8 cellular contexts compared by ENCODE assay signal in genomic region chr11:112175596-112175947, GRCh38. TPM values are rescaled to one million over a fixed set of nuclear protein-coding genes. Genes with fewer than 3 reads are reported as not detected.
DNase-seq lines count a peak whose midpoint lies in the region; ATAC-seq, FAIRE-seq and TF ChIP-seq lines count a peak whose summit lies in the region.

No MANE protein-coding gene starts in this region.

- peak overlapping the region; percentile 27 for H3K27ac Mint-ChIP-seq in stimulated activated effector memory CD8-positive, alpha-beta T cell treated with anti-CD3 and anti-CD28 coated beads, Interleukin-12 subunit alpha, Interleukin-12 subunit beta, amount 100 ng/mL, for 72 hours

- H4K20me1 ChIP-seq in IMR-90 (ENCODE audit: insufficient read depth, low read length), result no peaks in the 10 kb centered on the region
- peaks cover 3% of the 10 kb centered on the region; the same call in 1 of the 2 replicates for H4K20me1 ChIP-seq in K562 (replicated peaks; ENCODE audit: control insufficient read depth, insufficient read depth, low read length)

- H3K9me1 ChIP-seq in IMR-90 (ENCODE audit: insufficient read depth, low read length), result no peaks in the 10 kb centered on the region
- no peaks in the 10 kb centered on the region for H3K9me1 ChIP-seq in K562 (ENCODE audit: control insufficient read depth, insufficient read depth, low read length)

- intact Hi-C loops in IMR-90 (cut with micrococcal nuclease) (loop anchor here (1.0 to 5.0 kb wide), 4 partner anchors 37 to 101 kb away; partner anchors contain the start of genes NKAPD1, PIH1D2, SDHD and TIMM8B), K562 (cut with micrococcal nuclease) (loop anchor here (1.0 to 2.0 kb wide), 2 partner anchors 62 to 297 kb away; partner anchors contain the start of genes CFAP68 and FDXACB1)

- H2AFZ ChIP-seq in IMR-90 (replicated peaks; ENCODE audit: low read length, poor library complexity), result peak overlapping the region; percentile 81
- peak overlapping the region; percentile 77 for H2AFZ ChIP-seq in K562 (ENCODE audit: low read depth, low read length)

- no TSS peak for BruUV-seq in IMR-90 (replicated peaks; lab: Mats Ljungman, UMichigan)
- BruUV-seq in K562 (replicated peaks; lab: Mats Ljungman, UMichigan), result no TSS peak

- CTCF ChIA-PET in IMR-90 (lab: Yijun Ruan, JAX), result interaction anchor here (0.6 to 1.4 kb wide), 8 partner anchors 13 to 79 kb away, joined by 3 to 13 read pairs (median 4); no protein-coding TSS in a partner anchor
- CTCF ChIA-PET in K562 (lab: Yijun Ruan, JAX; ENCODE audit: low intra/inter-chr PET ratio), result interaction anchor here (0.6 to 1.3 kb wide), 3 partner anchors 13 to 277 kb away, joined by 3 to 4 read pairs (median 3); no protein-coding TSS in a partner anchor

- POLR2A ChIA-PET in IMR-90 (lab: Charles Lee; ENCODE audit: unreplicated experiment) (no interaction called here), K562 (lab: Yijun Ruan, JAX) (interaction anchor here (0.7 to 1.3 kb wide), 2 partner anchors 11 to 22 kb away, joined by 3 read pairs; partner anchors contain the start of gene IL18)

- no peak for TF ChIP-seq RAD21 in IMR-90 (IDR thresholded peaks at IDR 0.05; ENCODE audit: low read length)
- TF ChIP-seq RAD21 in K562 (CRISPR knock-in tag; conservative IDR thresholded peaks at IDR 0.05 in 1 of 2, IDR thresholded peaks at IDR 0.05 in 1 of 2), result no peak

- no peak overlapping the region for H3K4ac ChIP-seq in IMR-90 (ENCODE audit: low read depth, low read length)

- no peak overlapping the region for H3K56ac ChIP-seq in IMR-90 (ENCODE audit: extremely low read depth, insufficient read depth, low read length)

- H2BK15ac ChIP-seq in IMR-90 (ENCODE audit: low read depth, low read length), result no peak overlapping the region; the same call in 2 of the 3 replicates

- H3K36me3 Mint-ChIP-seq in stimulated activated effector memory CD8-positive, alpha-beta T cell treated with anti-CD3 and anti-CD28 coated beads, Interleukin-12 subunit alpha, Interleukin-12 subunit beta, amount 100 ng/mL, for 72 hours, result no peaks in the 10 kb centered on the region

- H3K36me3 ChIP-seq in IMR-90 (ENCODE audit: control insufficient read depth, insufficient read depth, low read length) (no peaks in the 10 kb centered on the region), K562 (ENCODE audit: control insufficient read depth, insufficient read depth, low read length) (no peaks in the 10 kb centered on the region), H7 (replicated peaks; ENCODE audit: control insufficient read depth, insufficient read depth, low read length) (no peaks in the 10 kb centered on the region)

- no peak overlapping the region for H2AK9ac ChIP-seq in IMR-90 (replicated peaks; ENCODE audit: low read depth, low read length, poor library complexity)

- no peaks in the 10 kb centered on the region for H3K9me3 Mint-ChIP-seq in stimulated activated effector memory CD8-positive, alpha-beta T cell treated with anti-CD3 and anti-CD28 coated beads, Interleukin-12 subunit alpha, Interleukin-12 subunit beta, amount 100 ng/mL, for 72 hours

- no CpG with 5 or more reads among the region's 4 CpGs for WGBS in IMR-90 (ENCODE audit: extremely low coverage in 2 of 2, insufficient read length in 1 of 2), 2 experiments
- WGBS in K562 (ENCODE audit: insufficient coverage, low coverage, missing lambda C conversion rate), result 4% methylated on average over 4 of the region's 4 CpGs

- no peak overlapping the region for H3K18ac ChIP-seq in IMR-90 (ENCODE audit: low read depth, low read length)

- peak; percentile 38 for ATAC-seq in IMR-90 (ENCODE audit: low read depth)
- ATAC-seq in K562, result peak; percentile 25
- no peak for ATAC-seq in stimulated activated effector memory CD8-positive, alpha-beta T cell treated with anti-CD3 and anti-CD28 coated beads, Interleukin-12 subunit alpha, Interleukin-12 subunit beta, amount 100 ng/mL, for 72 hours
- no peak for ATAC-seq in HG02970 (IDR thresholded peaks at IDR 0.05; ENCODE audit: low FRiP score, unreplicated experiment)

- no peak overlapping the region for H4K91ac ChIP-seq in IMR-90 (ENCODE audit: insufficient read depth, low read depth, low read length)

- in situ Hi-C loops in IMR-90 (cut with MboI; ENCODE audit: low sequenced_read_pairs), result no loop called here
- in situ Hi-C loops in K562 (cut with MboI), result no loop called here

- H3K27me3 ChIP-seq in IMR-90 (ENCODE audit: control insufficient read depth, insufficient read depth, low read length), result peaks cover 3% of the 10 kb centered on the region; the same call in 1 of the 2 replicates
- peaks cover 0 to 8% of the 10 kb centered on the region in 2 experiments; a peak in 2 of 5 replicates for H3K27me3 ChIP-seq in K562 (ENCODE audit: control insufficient read depth in 2 of 2, insufficient read depth in 2 of 2, low read length in 2 of 2)
- no peaks in the 10 kb centered on the region for H3K27me3 ChIP-seq in layer of hippocampus (ENCODE audit: control insufficient read depth, insufficient read depth, low read length)
- H3K27me3 ChIP-seq in H7 (ENCODE audit: control insufficient read depth, insufficient read depth, low read length), result no peaks in the 10 kb centered on the region

- H4K8ac ChIP-seq in IMR-90 (ENCODE audit: low read depth in 2 of 2, low read length in 2 of 2), result 0 out of 4 replicates have a peak overlapping the region, but pooled peaks of 1 of the 2 experiments have one; percentile 7

- peaks cover 19% of the 10 kb centered on the region for H3K4me1 Mint-ChIP-seq in stimulated activated effector memory CD8-positive, alpha-beta T cell treated with anti-CD3 and anti-CD28 coated beads, Interleukin-12 subunit alpha, Interleukin-12 subunit beta, amount 100 ng/mL, for 72 hours

- H2BK5ac ChIP-seq in IMR-90 (ENCODE audit: low read depth, low read length, poor library complexity, severe bottlenecking), result no peak overlapping the region

- H3K4me3 ChIP-seq in IMR-90 (ENCODE audit: insufficient read depth, low read depth, low read length) (peak overlapping the region; percentile 37; the same call in 1 of the 2 replicates), K562 (no peak overlapping the region), H7 (ENCODE audit: insufficient read depth, low read depth, low read length) (no peak overlapping the region)

- no peak for TF ChIP-seq EP300 in K562 (IDR thresholded peaks at IDR 0.05; ENCODE audit: low read length)

- DNase-seq in IMR-90 (no peak), K562 (ENCODE audit: extremely low read depth in 1 of 4, low spot score in 3 of 4) (no peak), DMS114 treated with DMSO at 0.1 percent for 48 hours (lab: John Stamatoyannopoulos, UW; ENCODE audit: unreplicated experiment) (no peak), SW 1271 (lab: John Stamatoyannopoulos, UW) (no peak), H7 (no peak)
- no peak for DNase-seq in stimulated activated effector memory CD8-positive, alpha-beta T cell treated with anti-CD3 and anti-CD28 coated beads, Interleukin-12 subunit alpha, Interleukin-12 subunit beta, amount 100 ng/mL, for 72 hours (ENCODE audit: low spot score in 2 of 2)

- no peak overlapping the region for H3K23ac ChIP-seq in IMR-90 (ENCODE audit: low read depth, low read length)

- no peaks in the 10 kb centered on the region for H3K79me1 ChIP-seq in IMR-90 (ENCODE audit: low read depth in 1 of 2, low read length in 2 of 2)

- H4K5ac ChIP-seq in IMR-90 (ENCODE audit: low read depth, low read length), result no peak overlapping the region

- H3K4me2 ChIP-seq in IMR-90 (ENCODE audit: low read depth, low read length) (peak overlapping the region; percentile 93), K562 (ENCODE audit: insufficient read depth, low read length) (peak overlapping the region; percentile 68)

- H3K27ac ChIP-seq in IMR-90 (ENCODE audit: insufficient read depth, low read length) (no peak overlapping the region), K562 (ENCODE audit: extremely low read depth, low read depth, low read length) (no peak overlapping the region), layer of hippocampus (ENCODE audit: low read depth, low read length) (peak overlapping the region; percentile 82)

- TF ChIP-seq POLR2A in IMR-90 (IDR thresholded peaks at IDR 0.05; ENCODE audit: low read depth, low read length), result no peak
- TF ChIP-seq POLR2A in K562 (conservative IDR thresholded peaks at IDR 0.05), result no peak

- no peak overlapping the region for H2AK5ac ChIP-seq in IMR-90 (ENCODE audit: low read depth, low read length)

- H3K14ac ChIP-seq in IMR-90 (replicated peaks; ENCODE audit: low read depth, low read length), result no peak overlapping the region

- dilution Hi-C loops in IMR-90 (cut with HindIII; ENCODE audit: low sequenced_read_pairs, unreplicated experiment), result no loop called here

- TF ChIP-seq CTCF in IMR-90 (conservative IDR thresholded peaks at IDR 0.05; ENCODE audit: low read depth, low read length) (no peak), K562 (IDR thresholded peaks at IDR 0.05 in 2 of 3, conservative IDR thresholded peaks at IDR 0.05 in 1 of 3; ENCODE audit: insufficient read depth in 2 of 3, low read depth in 1 of 3, low read length in 3 of 3) (no peak)

- H2BK120ac ChIP-seq in IMR-90 (ENCODE audit: low read depth, low read length), result no peak overlapping the region

- no peaks in the 10 kb centered on the region for H3K79me2 ChIP-seq in K562 (ENCODE audit: control insufficient read depth, insufficient read depth, low read length)

- H3K4me1 ChIP-seq in IMR-90 (ENCODE audit: control insufficient read depth, insufficient read depth, low read length) (peaks cover 4% of the 10 kb centered on the region; the same call in 1 of the 2 replicates), K562 (replicated peaks in 1 of 2; ENCODE audit: control insufficient read depth in 2 of 2, insufficient read depth in 2 of 2, low read length in 2 of 2) (peaks cover 0 to 8% of the 10 kb centered on the region in 2 experiments; a peak in 2 of 5 replicates)

- H3K9me3 ChIP-seq in IMR-90 (ENCODE audit: control insufficient read depth, insufficient read depth, low read length), result no peaks in the 10 kb centered on the region
- H3K9me3 ChIP-seq in K562 (replicated peaks; ENCODE audit: control insufficient read depth, insufficient read depth, low read depth, low read length), result no peaks in the 10 kb centered on the region

- no peak for FAIRE-seq in K562 (lab: Jason Lieb, UNC)

- H2BK20ac ChIP-seq in IMR-90 (ENCODE audit: low read depth, low read length), result no peak overlapping the region

- H3K9ac ChIP-seq in IMR-90 (ENCODE audit: low read depth, low read length) (peak overlapping the region; percentile 18; the same call in 1 of the 2 replicates), K562 (ENCODE audit: insufficient read depth in 1 of 2, low read depth in 2 of 2, low read length in 2 of 2) (peak overlapping the region in 1 of 2 experiments; percentile 45; a peak in 1 of 4 replicates)

- H3K4me3 Mint-ChIP-seq in stimulated activated effector memory CD8-positive, alpha-beta T cell treated with anti-CD3 and anti-CD28 coated beads, Interleukin-12 subunit alpha, Interleukin-12 subunit beta, amount 100 ng/mL, for 72 hours, result peak overlapping the region; percentile 48

RNA-seq across cellular contexts. Expression of gene BCO2, which starts 0.3 kb away (rescaled TPM):
- total RNA-seq in IMR-90 (2012; rRNA removed) (0.18 and 0.83 TPM in 2 replicates), K562 (2014; rRNA removed) (0.69 TPM in 1 of 2 replicates, not detected in the other), K562 (2014; rRNA removed; fragmentation: Illumina TruSeq; extraction: Trizol) (0.54 and 1.0 TPM in 2 replicates), K562 (2015; rRNA removed; fragmentation: Illumina TruSeq; extraction: Trizol) (0.91 and 1.4 TPM in 2 replicates), K562 (2021) (0.42 and 0.60 TPM in 2 replicates)
- polyA plus RNA-seq in IMR-90 (2012; rRNA removed) (0.20 and 0.68 TPM in 2 replicates), K562 (2011; rRNA removed) (0.52 and 0.58 TPM in 2 replicates), K562 (2014; fragmentation: Illumina TruSeq; extraction: Trizol) (0.31 and 0.61 TPM in 2 replicates), K562 (2014; fragmentation: Nextera tagmentation; extraction: Ambion mirVana) (under 1 TPM; 0.21 to 0.24 TPM), K562 (2014; rRNA removed) (0.64 and 0.90 TPM in 2 replicates)
- 0.03 and 0.04 TPM in 2 replicates for polyA plus RNA-seq in IMR-90 (2012; cell fraction: cytosol; rRNA removed)
- polyA plus RNA-seq in IMR-90 (2012; cell fraction: nucleus; rRNA removed; ENCODE audit: low replicate concordance), result 0.32 and 4.6 TPM in 2 replicates
- total RNA-seq in K562 (2011; cell fraction: chromatin; rRNA removed; ENCODE audit: low replicate concordance), result 0.83 and 5.0 TPM in 2 replicates
- 0.17 and 1.4 TPM in 2 replicates for total RNA-seq in K562 (2011; cell fraction: nucleolus; rRNA removed)
- total RNA-seq in K562 (2011; cell fraction: nucleoplasm; rRNA removed), result 1.4 and 3.3 TPM in 2 replicates
- 0.09 and 0.15 TPM in 2 replicates for polyA plus RNA-seq in K562 (2011; cell fraction: cytosol; rRNA removed)
- 0.82 and 2.4 TPM in 2 replicates for polyA plus RNA-seq in K562 (2011; cell fraction: nucleus; rRNA removed)
- 0.18 and 1.1 TPM in 2 replicates for polyA plus RNA-seq in K562 (2012)
- 0.35 and 2.0 TPM in 2 replicates for polyA minus RNA-seq in K562 (2011; rRNA and poly(A)+ RNA removed)
- not detected in 2 replicates for polyA minus RNA-seq in K562 (2011; cell fraction: cytosol; rRNA and poly(A)+ RNA removed)
- polyA minus RNA-seq in K562 (2011; cell fraction: nucleus; rRNA and poly(A)+ RNA removed), result 0.40 and 1.3 TPM in 2 replicates
- 0.48 and 1.5 TPM in 2 replicates for total RNA-seq in H7 (2014; rRNA removed; shearing (Covaris generic))

RNA-seq across cellular contexts. Expression of gene TEX12, which starts 8.4 kb away (rescaled TPM):
- total RNA-seq in IMR-90 (2012; rRNA removed) (not detected in 2 replicates), K562 (2014; rRNA removed) (0.65 TPM in 1 of 2 replicates, not detected in the other), K562 (2014; rRNA removed; fragmentation: Illumina TruSeq; extraction: Trizol) (0.73 and 1.0 TPM in 2 replicates), K562 (2015; rRNA removed; fragmentation: Illumina TruSeq; extraction: Trizol) (0.45 and 0.91 TPM in 2 replicates), K562 (2021) (0.31 and 0.62 TPM in 2 replicates)
- polyA plus RNA-seq in IMR-90 (2012; rRNA removed) (0.12 TPM in 1 of 2 replicates, not detected in the other), K562 (2011; rRNA removed) (0.10 and 0.28 TPM in 2 replicates), K562 (2014; fragmentation: Illumina TruSeq; extraction: Trizol) (0.39 and 0.61 TPM in 2 replicates), K562 (2014; fragmentation: Nextera tagmentation; extraction: Ambion mirVana) (1 to 10 TPM; 1.4 to 2.3 TPM), K562 (2014; rRNA removed) (0.20 and 0.28 TPM in 2 replicates)
- polyA plus RNA-seq in IMR-90 (2012; cell fraction: cytosol; rRNA removed), result not detected in 2 replicates
- polyA plus RNA-seq in IMR-90 (2012; cell fraction: nucleus; rRNA removed; ENCODE audit: low replicate concordance), result 0.15 TPM in 1 of 2 replicates, not detected in the other
- total RNA-seq in K562 (2011; cell fraction: chromatin; rRNA removed; ENCODE audit: low replicate concordance), result 0.39 and 0.44 TPM in 2 replicates
- 0.53 TPM in 1 of 2 replicates, not detected in the other for total RNA-seq in K562 (2011; cell fraction: nucleolus; rRNA removed)
- total RNA-seq in K562 (2011; cell fraction: nucleoplasm; rRNA removed), result 0.37 TPM in 1 of 2 replicates, not detected in the other
- polyA plus RNA-seq in K562 (2011; cell fraction: cytosol; rRNA removed), result not detected in 2 replicates
- not detected in 2 replicates for polyA plus RNA-seq in K562 (2011; cell fraction: nucleus; rRNA removed)
- polyA plus RNA-seq in K562 (2012), result 0.17 TPM in 1 of 2 replicates, not detected in the other
- not detected in 2 replicates for polyA minus RNA-seq in K562 (2011; rRNA and poly(A)+ RNA removed)
- polyA minus RNA-seq in K562 (2011; cell fraction: cytosol; rRNA and poly(A)+ RNA removed), result not detected in 2 replicates
- not detected in 2 replicates for polyA minus RNA-seq in K562 (2011; cell fraction: nucleus; rRNA and poly(A)+ RNA removed)
- total RNA-seq in H7 (2014; rRNA removed; shearing (Covaris generic)), result 0.21 TPM in 1 of 2 replicates, not detected in the other

RNA-seq across cellular contexts. Expression of gene IL18, which starts 11.7 kb away (rescaled TPM):
- total RNA-seq in IMR-90 (2012; rRNA removed) (0.54 and 0.83 TPM in 2 replicates), K562 (2014; rRNA removed) (3.3 and 5.4 TPM in 2 replicates), K562 (2014; rRNA removed; fragmentation: Illumina TruSeq; extraction: Trizol) (7.9 and 9.0 TPM in 2 replicates), K562 (2015; rRNA removed; fragmentation: Illumina TruSeq; extraction: Trizol) (7.4 and 8.0 TPM in 2 replicates), K562 (2021) (3.5 and 6.0 TPM in 2 replicates)
- polyA plus RNA-seq in IMR-90 (2012; rRNA removed) (0.89 and 0.96 TPM in 2 replicates), K562 (2011; rRNA removed) (2.2 and 4.1 TPM in 2 replicates), K562 (2014; fragmentation: Illumina TruSeq; extraction: Trizol) (10.0 TPM in 2 replicates), K562 (2014; fragmentation: Nextera tagmentation; extraction: Ambion mirVana) (1 to 10 TPM; 5.9 to 6.1 TPM), K562 (2014; rRNA removed) (7.4 and 8.9 TPM in 2 replicates)
- polyA plus RNA-seq in IMR-90 (2012; cell fraction: cytosol; rRNA removed), result 0.12 and 0.20 TPM in 2 replicates
- 0.12 and 0.50 TPM in 2 replicates for polyA plus RNA-seq in IMR-90 (2012; cell fraction: nucleus; rRNA removed; ENCODE audit: low replicate concordance)
- 1.2 and 1.8 TPM in 2 replicates for total RNA-seq in K562 (2011; cell fraction: chromatin; rRNA removed; ENCODE audit: low replicate concordance)
- total RNA-seq in K562 (2011; cell fraction: nucleolus; rRNA removed), result not detected in 2 replicates
- total RNA-seq in K562 (2011; cell fraction: nucleoplasm; rRNA removed), result 0.95 and 2.7 TPM in 2 replicates
- polyA plus RNA-seq in K562 (2011; cell fraction: cytosol; rRNA removed), result 1.1 and 1.9 TPM in 2 replicates
- 0.62 and 1.1 TPM in 2 replicates for polyA plus RNA-seq in K562 (2011; cell fraction: nucleus; rRNA removed)
- polyA plus RNA-seq in K562 (2012), result 8.1 and 30.0 TPM in 2 replicates
- polyA minus RNA-seq in K562 (2011; rRNA and poly(A)+ RNA removed), result 1.2 and 1.6 TPM in 2 replicates
- not detected in 2 replicates for polyA minus RNA-seq in K562 (2011; cell fraction: cytosol; rRNA and poly(A)+ RNA removed)
- 0.81 and 1.1 TPM in 2 replicates for polyA minus RNA-seq in K562 (2011; cell fraction: nucleus; rRNA and poly(A)+ RNA removed)
- total RNA-seq in H7 (2014; rRNA removed; shearing (Covaris generic)), result not detected in 2 replicates

RNA-seq across cellular contexts. Expression of gene PTS, which starts 50.7 kb away (rescaled TPM):
- total RNA-seq in IMR-90 (2012; rRNA removed) (21.0 and 63.6 TPM in 2 replicates), K562 (2014; rRNA removed) (36.5 and 41.1 TPM in 2 replicates), K562 (2014; rRNA removed; fragmentation: Illumina TruSeq; extraction: Trizol) (40.3 and 43.0 TPM in 2 replicates), K562 (2015; rRNA removed; fragmentation: Illumina TruSeq; extraction: Trizol) (28.8 and 31.6 TPM in 2 replicates), K562 (2021) (31.9 and 38.2 TPM in 2 replicates)
- polyA plus RNA-seq in IMR-90 (2012; rRNA removed) (50.7 and 51.8 TPM in 2 replicates), K562 (2011; rRNA removed) (30.3 and 42.1 TPM in 2 replicates), K562 (2014; fragmentation: Illumina TruSeq; extraction: Trizol) (27.1 and 29.8 TPM in 2 replicates), K562 (2014; fragmentation: Nextera tagmentation; extraction: Ambion mirVana) (10 to 100 TPM; 70.4 to 72.7 TPM), K562 (2014; rRNA removed) (51.9 and 58.9 TPM in 2 replicates)
- 17.3 and 17.8 TPM in 2 replicates for polyA plus RNA-seq in IMR-90 (2012; cell fraction: cytosol; rRNA removed)
- polyA plus RNA-seq in IMR-90 (2012; cell fraction: nucleus; rRNA removed; ENCODE audit: low replicate concordance), result 8.7 and 72.6 TPM in 2 replicates
- total RNA-seq in K562 (2011; cell fraction: chromatin; rRNA removed; ENCODE audit: low replicate concordance), result 29.6 and 90.6 TPM in 2 replicates
- 18.8 and 24.5 TPM in 2 replicates for total RNA-seq in K562 (2011; cell fraction: nucleolus; rRNA removed)
- total RNA-seq in K562 (2011; cell fraction: nucleoplasm; rRNA removed), result 44.4 and 73.2 TPM in 2 replicates
- 11.6 and 22.2 TPM in 2 replicates for polyA plus RNA-seq in K562 (2011; cell fraction: cytosol; rRNA removed)
- polyA plus RNA-seq in K562 (2011; cell fraction: nucleus; rRNA removed), result 27.5 and 32.6 TPM in 2 replicates
- 18.6 and 33.9 TPM in 2 replicates for polyA plus RNA-seq in K562 (2012)
- 19.8 and 26.8 TPM in 2 replicates for polyA minus RNA-seq in K562 (2011; rRNA and poly(A)+ RNA removed)
- 6.4 and 9.6 TPM in 2 replicates for polyA minus RNA-seq in K562 (2011; cell fraction: cytosol; rRNA and poly(A)+ RNA removed)
- 14.0 and 19.3 TPM in 2 replicates for polyA minus RNA-seq in K562 (2011; cell fraction: nucleus; rRNA and poly(A)+ RNA removed)
- total RNA-seq in H7 (2014; rRNA removed; shearing (Covaris generic)), result 13.3 and 17.2 TPM in 2 replicates

Comparison
In these comparisons a context has a peak if more than half of its experiments do, and no peak if none do; other contexts are left out.
1. ATAC-seq: peak in IMR-90 (single experiment) and K562 (single experiment); none in stimulated activated effector memory CD8-positive, alpha-beta T cell treated with anti-CD3 and anti-CD28 coated beads, Interleukin-12 subunit alpha, Interleukin-12 subunit beta, amount 100 ng/mL, for 72 hours (single experiment) and HG02970 (single experiment).